In the genomic region with DNA sequence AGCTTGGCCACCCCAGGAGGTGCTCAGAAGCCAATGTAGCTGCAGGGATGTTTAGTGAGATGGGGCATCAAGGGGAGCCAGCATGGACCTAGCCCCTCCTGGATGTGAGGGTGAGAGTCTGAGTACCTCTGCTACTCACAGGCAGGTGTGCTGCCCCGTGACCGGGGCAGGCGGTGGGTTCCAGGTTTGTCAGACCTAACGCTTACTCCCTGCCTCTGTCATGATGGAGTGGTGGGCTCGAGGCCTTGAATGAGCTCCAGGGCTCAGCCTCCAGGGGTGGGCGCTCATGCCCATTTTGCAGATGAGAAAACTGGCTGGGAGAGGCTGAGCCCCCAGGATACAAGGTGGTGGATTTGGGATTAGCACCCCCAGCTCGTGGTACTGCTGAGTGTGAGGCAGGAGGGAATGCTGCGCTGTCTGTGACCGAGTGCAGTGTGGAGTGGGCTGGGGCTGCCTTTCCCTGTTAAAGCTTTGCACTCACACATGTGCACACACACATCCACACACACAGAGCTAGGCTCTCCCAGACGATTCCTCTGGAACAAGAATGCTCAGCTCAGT, we compare ENCODE assay signal across 8 cellular contexts. TPM values are rescaled to one million over a fixed set of nuclear protein-coding genes. Genes with fewer than 3 reads are reported as not detected.
DNase-seq lines count a peak whose midpoint lies in the region; ATAC-seq, FAIRE-seq and TF ChIP-seq lines count a peak whose summit lies in the region.

No MANE protein-coding gene starts in this region.

- H3K36me3 Mint-ChIP-seq in CD4-positive, alpha-beta T cell (ENCODE audit: low read depth): no peaks in the 10 kb centered on the region
- H3K36me3 Mint-ChIP-seq in glutamatergic neuron (ENCODE audit: unreplicated experiment): no peaks in the 10 kb centered on the region

- H3K27me3 ChIP-seq in CD4-positive, alpha-beta T cell (ENCODE audit: control insufficient read depth, insufficient read depth, low read length): no peaks in the 10 kb centered on the region
- no peaks in the 10 kb centered on the region for H3K27me3 ChIP-seq in pancreas

- TF ChIP-seq CTCF in CD4-positive, alpha-beta T cell (IDR thresholded peaks at IDR 0.05): no peak
- TF ChIP-seq CTCF in glutamatergic neuron (IDR thresholded peaks at IDR 0.05; ENCODE audit: partially characterized antibody, unreplicated experiment) (no peak), pancreas (IDR thresholded peaks at IDR 0.05) (no peak)

- no peak overlapping the region for H3K27ac Mint-ChIP-seq in CD4-positive, alpha-beta T cell
- no peak overlapping the region for H3K27ac Mint-ChIP-seq in glutamatergic neuron (ENCODE audit: unreplicated experiment)

- peak overlapping the region; percentile 89 for H3K4me3 ChIP-seq in SK-N-MC
- peak overlapping the region; percentile 61 to 79 (median 68) for H3K4me3 ChIP-seq in pancreas

- no peaks in the 10 kb centered on the region for H3K9me3 Mint-ChIP-seq in CD4-positive, alpha-beta T cell
- H3K9me3 Mint-ChIP-seq in glutamatergic neuron (ENCODE audit: unreplicated experiment): peaks cover 4% of the 10 kb centered on the region

- intact Hi-C loops in CD4-positive, alpha-beta T cell (cut with DNase I, micrococcal nuclease): loop anchor here in 1 of 2 experiments (2.0 to 10.0 kb wide), 6 partner anchors 65 to 1177 kb away; partner anchors contain the start of genes BRD3OS, MRPS2 and RNU6ATAC
- intact Hi-C loops in pancreas (cut with DNase I): loop anchor here in 1 of 3 donors (5.0 to 10.0 kb wide), 2 partner anchors 115 to 153 kb away; no protein-coding TSS in a partner anchor

- H3K9ac ChIP-seq in SK-N-MC (ENCODE audit: insufficient read length): peak overlapping the region; percentile 75

- CTCF ChIA-PET in CD4-positive, alpha-beta T cell (lab: Charles Lee): interaction anchor here (1.0 to 1.1 kb wide), 2 partner anchors 116 to 157 kb away, joined by 3 to 4 read pairs; no protein-coding TSS in a partner anchor

- DNase-seq in CD4-positive, alpha-beta T cell: no peak
- DNase-seq in SK-N-MC (ENCODE audit: low read depth, low spot score) (no peak), glutamatergic neuron (peak; percentile 13), pancreas (peak in 2 of 6 donors; percentile 33 to 72), NCI-H187 treated with DMSO at 0.1 percent for 48 hours (lab: John Stamatoyannopoulos, UW) (no peak), RKO (ENCODE audit: low spot score) (no peak), D341Med (ENCODE audit: low spot score) (no peak)

- H3K9me3 ChIP-seq in CD4-positive, alpha-beta T cell (ENCODE audit: control insufficient read depth, low read length): no peaks in the 10 kb centered on the region
- no peaks in the 10 kb centered on the region for H3K9me3 ChIP-seq in SK-N-MC (ENCODE audit: low read depth, low read length)
- no peaks in the 10 kb centered on the region for H3K9me3 ChIP-seq in pancreas

- H3K4me1 Mint-ChIP-seq in CD4-positive, alpha-beta T cell (ENCODE audit: low read depth): peaks cover 8% of the 10 kb centered on the region
- H3K4me1 Mint-ChIP-seq in glutamatergic neuron (ENCODE audit: low read depth, unreplicated experiment): peaks cover 20% of the 10 kb centered on the region

- 21 to 28% methylated on average over 10 of the region's 10 CpGs for WGBS in pancreas, 2 donors

- no peak for FAIRE-seq in pancreas (lab: Jason Lieb, UNC)

- H3K27ac ChIP-seq in CD4-positive, alpha-beta T cell (ENCODE audit: low read depth, low read length): no peak overlapping the region
- H3K27ac ChIP-seq in SK-N-MC (no peak overlapping the region), pancreas (peak overlapping the region; percentile 59 to 81 (median 74))

- POLR2A ChIA-PET in CD4-positive, alpha-beta T cell (lab: Charles Lee): interaction anchor here (0.8 kb wide), 1 partner anchor 63 kb away, joined by 3 read pairs; no protein-coding TSS in a partner anchor

- no peak for ATAC-seq in CD4-positive, alpha-beta T cell (ENCODE audit: poor library complexity)
- ATAC-seq in pancreas (peak in 1 of 4 donors; percentile 1), GM19324 (IDR thresholded peaks at IDR 0.05; ENCODE audit: low FRiP score, unreplicated experiment) (no peak)

- H3K27me3 Mint-ChIP-seq in CD4-positive, alpha-beta T cell: no peaks in the 10 kb centered on the region
- H3K27me3 Mint-ChIP-seq in glutamatergic neuron (ENCODE audit: unreplicated experiment): peaks cover 2% of the 10 kb centered on the region

- peaks cover 15 to 30% (median 30%) of the 10 kb centered on the region in 3 donors for H3K4me1 ChIP-seq in pancreas

- no peaks in the 10 kb centered on the region for H3K36me3 ChIP-seq in SK-N-MC (ENCODE audit: insufficient read depth, low read length)
- no peaks in the 10 kb centered on the region for H3K36me3 ChIP-seq in pancreas

- H3K4me3 Mint-ChIP-seq in CD4-positive, alpha-beta T cell: peak overlapping the region; percentile 70
- H3K4me3 Mint-ChIP-seq in glutamatergic neuron (ENCODE audit: unreplicated experiment): peak overlapping the region; percentile 76

RNA-seq across cellular contexts. Expression of gene RXRA, which starts 1.5 kb away (rescaled TPM):
- total RNA-seq in CD4-positive, alpha-beta T cell: 1 to 10 TPM; 7.3 to 8.4 TPM
- 20.5 TPM for total RNA-seq in glutamatergic neuron (ENCODE audit: unreplicated experiment)
- 10 to 100 TPM; 20.2 to 34.1 (median 22.9) TPM for total RNA-seq in pancreas
- polyA plus RNA-seq in pancreas: 10 to 100 TPM; 22.4 to 35.1 TPM

Comparison
In these comparisons a context has a peak if more than half of its experiments do, and no peak if none do; other contexts are left out.
1. H3K27ac ChIP-seq: peak in pancreas (4 of 4); none in CD4-positive, alpha-beta T cell (single experiment) and SK-N-MC (single experiment).